12 cellular contexts compared by ENCODE assay signal in genomic region chr10:90652519-90652918, GRCh38.
A peak's percentile ranks its signal among the peaks of the same experiment; 100 is the strongest.
DNase-seq lines count a peak whose midpoint lies in the region; FAIRE-seq lines count a peak whose summit lies in the region.
"Had no signal": no experiment of that assay in that cellular context is flagged by ENCODE, and none has a peak within 500 bp of the region (broad histone marks: within the 10 kb centered on the region; RNA-seq: fewer than 3 reads in every experiment).

No MANE protein-coding gene starts in this region.

- no peak for FAIRE-seq in HTR-8/SVneo (lab: Jason Lieb, UNC)
- FAIRE-seq: G401.6 had no signal

- no peaks in the 10 kb centered on the region for H3K4me1 ChIP-seq in adipocyte (ENCODE audit: control insufficient read depth, insufficient read depth, low read length)

- H3K4me3 ChIP-seq in adipocyte (ENCODE audit: low read length): no peak overlapping the region

- no peak overlapping the region for H3K27ac Mint-ChIP-seq in activated CD4-positive, alpha-beta T cell treated with anti-CD3 and anti-CD28 coated beads, Interleukin-2, amount 10 ng/mL, durations not matched to agents 7 days and 5 days

- POLR2A ChIA-PET in activated CD4-positive, alpha-beta T cell treated with anti-CD3 and anti-CD28 coated beads, Interleukin-2, amount 10 ng/mL, durations not matched to agents 7 days and 5 days (lab: Charles Lee): no interaction called here

- H3K9me3 Mint-ChIP-seq in activated CD4-positive, alpha-beta T cell treated with anti-CD3 and anti-CD28 coated beads, Interleukin-2, amount 10 ng/mL, durations not matched to agents 7 days and 5 days: no peaks in the 10 kb centered on the region

- H3K4me1 Mint-ChIP-seq in activated CD4-positive, alpha-beta T cell treated with anti-CD3 and anti-CD28 coated beads, Interleukin-2, amount 10 ng/mL, durations not matched to agents 7 days and 5 days: no peaks in the 10 kb centered on the region

- H3K27me3 Mint-ChIP-seq in activated CD4-positive, alpha-beta T cell treated with anti-CD3 and anti-CD28 coated beads, Interleukin-2, amount 10 ng/mL, durations not matched to agents 7 days and 5 days: no peaks in the 10 kb centered on the region

- peak; percentile 3 for DNase-seq in DMS114 treated with DMSO at 0.1 percent for 48 hours (lab: John Stamatoyannopoulos, UW; ENCODE audit: unreplicated experiment)
- DNase-seq in HTR-8/SVneo (ENCODE audit: insufficient read length, low spot score): peak; percentile 0
- peak; percentile 37 for DNase-seq in adipocyte (ENCODE audit: low read depth)
- DNase-seq in kidney tubule cell (ENCODE audit: low spot score): peak; percentile 15
- DNase-seq in activated CD4-positive, alpha-beta T cell treated with anti-CD3 and anti-CD28 coated beads, Interleukin-2, amount 10 ng/mL, durations not matched to agents 7 days and 5 days: no peak
- DNase-seq in epidermal melanocyte (ENCODE audit: insufficient read length, low spot score): no peak
- DNase-seq in SKM-1 (lab: John Stamatoyannopoulos, UW; ENCODE audit: unreplicated experiment): no peak
- no peak for DNase-seq in amygdala (lab: John Stamatoyannopoulos, UW)
- DNase-seq: activated CD4-positive, alpha-beta T cell treated with anti-CD3 and anti-CD28 coated beads for 4 hours; NCI-H526 treated with DMSO at 0.1 percent for 48 hours; posterior cingulate gyrus had no signal

- H3K36me3 Mint-ChIP-seq in activated CD4-positive, alpha-beta T cell treated with anti-CD3 and anti-CD28 coated beads, Interleukin-2, amount 10 ng/mL, durations not matched to agents 7 days and 5 days (ENCODE audit: low read depth): no peaks in the 10 kb centered on the region

- H3K27me3 ChIP-seq in adipocyte (replicated peaks; ENCODE audit: control insufficient read depth, insufficient read depth, low read length): no peaks in the 10 kb centered on the region

- no peak overlapping the region for H3K9ac ChIP-seq in adipocyte (ENCODE audit: low read length)

- no peak overlapping the region for H3K4me3 Mint-ChIP-seq in activated CD4-positive, alpha-beta T cell treated with anti-CD3 and anti-CD28 coated beads, Interleukin-2, amount 10 ng/mL, durations not matched to agents 7 days and 5 days

- no peaks in the 10 kb centered on the region for H3K9me3 ChIP-seq in adipocyte (ENCODE audit: control insufficient read depth, low read length)

- CTCF ChIA-PET in activated CD4-positive, alpha-beta T cell treated with anti-CD3 and anti-CD28 coated beads, Interleukin-2, amount 10 ng/mL, durations not matched to agents 7 days and 5 days (lab: Charles Lee): no interaction called here

- no peaks in the 10 kb centered on the region for H3K36me3 ChIP-seq in adipocyte (ENCODE audit: control insufficient read depth, insufficient read depth, low read length, severe bottlenecking)

Comparison
In these comparisons a context has a peak if more than half of its experiments do, and no peak if none do; other contexts are left out.
1. DNase-seq: peak in DMS114 treated with DMSO at 0.1 percent for 48 hours (single experiment), HTR-8/SVneo (single experiment), adipocyte (single experiment) and kidney tubule cell (single experiment); none in activated CD4-positive, alpha-beta T cell treated with anti-CD3 and anti-CD28 coated beads, Interleukin-2, amount 10 ng/mL, durations not matched to agents 7 days and 5 days (single experiment), epidermal melanocyte (single experiment), SKM-1 (single experiment) and amygdala (0 of 56).